Comparison of ENCODE assay signal across 18 cellular contexts in genomic region chr18:50377061-50377798, GRCh38. TPM values are rescaled to one million over a fixed set of nuclear protein-coding genes. Genes with fewer than 3 reads are reported as not detected.
DNase-seq lines count a peak whose midpoint lies in the region; ATAC-seq, FAIRE-seq and TF ChIP-seq lines count a peak whose summit lies in the region.
"Had no signal": no experiment of that assay in that cellular context is flagged by ENCODE, and none has a peak within 500 bp of the region (broad histone marks: within the 10 kb centered on the region; RNA-seq: fewer than 3 reads in every experiment).

No MANE protein-coding gene starts in this region.

- intact Hi-C loops in HepG2 (cut with micrococcal nuclease; ENCODE audit: unreplicated experiment), result no loop called here
- intact Hi-C loops in right lobe of liver (cut with DNase I), result no loop called here
- intact Hi-C loops in esophagus squamous epithelium (cut with DNase I), result no loop called here

- WGBS in HepG2 (ENCODE audit: low lambda C conversion rate), result 90% methylated on average over 5 of the region's 5 CpGs
- 84% methylated on average over 4 of the region's 5 CpGs for WGBS in right lobe of liver (ENCODE audit: insufficient coverage, low coverage, low lambda C conversion rate, missing lambda C conversion rate)
- 82 to 84% methylated on average over 5 of the region's 5 CpGs for WGBS in esophagus squamous epithelium, 2 donors

- peaks cover 0 to 8% of the 10 kb centered on the region in 2 experiments; a peak in 3 of 5 replicates for H3K36me3 ChIP-seq in HepG2 (replicated peaks in 1 of 2; ENCODE audit: control insufficient read depth in 1 of 2, insufficient read depth in 2 of 2, low read length in 2 of 2)
- H3K36me3 ChIP-seq in right lobe of liver, result no peaks in the 10 kb centered on the region
- H3K36me3 ChIP-seq in SU-DHL-6 (ENCODE audit: low read length), result peaks cover 23% of the 10 kb centered on the region
- H3K36me3 ChIP-seq in esophagus squamous epithelium, result no peaks in the 10 kb centered on the region
- H3K36me3 ChIP-seq: BE2C had no signal

- H3K4me2 ChIP-seq in HepG2 (ENCODE audit: low read depth, low read length) (no peak overlapping the region; the same call in 1 of the 2 replicates), SU-DHL-6 (ENCODE audit: low read depth, low read length, poor library complexity, severe bottlenecking) (peak overlapping the region; percentile 85)

- H3K4me3 ChIP-seq in HepG2 (replicated peaks in 1 of 3; ENCODE audit: insufficient read depth in 1 of 3, low read depth in 2 of 3, low read length in 3 of 3) (no peak overlapping the region), right lobe of liver (no peak overlapping the region), SU-DHL-6 (ENCODE audit: insufficient read depth, low read length, poor library complexity, severe bottlenecking) (no peak overlapping the region), fibroblast of villous mesenchyme (ENCODE audit: low read depth, low read length) (no peak overlapping the region), esophagus squamous epithelium (no peak overlapping the region)

- no peak for DNase-seq in HepG2 (ENCODE audit: low spot score)
- DNase-seq in right lobe of liver, result no peak
- peak; percentile 34 for DNase-seq in fibroblast of villous mesenchyme (ENCODE audit: low read depth)
- no peak for DNase-seq in type B pancreatic cell (ENCODE audit: extremely low spot score, unreplicated experiment)
- DNase-seq in esophagus squamous epithelium (lab: John Stamatoyannopoulos, UW), result no peak
- no peak for DNase-seq in germinal center (ENCODE audit: low spot score)
- DNase-seq: 8988T; BE2C; Caco-2; CD4-positive, CD25-positive, alpha-beta regulatory T cell; H7; KBM-7; MV-4-11; NCI-H1694 treated with DMSO at 0.1 percent for 48 hours; NCI-H226; NCI-H524 had no signal

- H3K27me3 ChIP-seq in HepG2 (ENCODE audit: control insufficient read depth in 1 of 2, insufficient read depth in 2 of 2, low read length in 2 of 2) (no peaks in the 10 kb centered on the region; a peak in 1 of 5 replicates), right lobe of liver (no peaks in the 10 kb centered on the region), SU-DHL-6 (ENCODE audit: low read length) (no peaks in the 10 kb centered on the region), esophagus squamous epithelium (no peaks in the 10 kb centered on the region)
- H3K27me3 ChIP-seq: BE2C had no signal

- no peaks in the 10 kb centered on the region for H3F3A ChIP-seq in SU-DHL-6 (ENCODE audit: insufficient read depth)

- in situ Hi-C loops in HepG2 (cut with HindIII; ENCODE audit: extremely low pct_ligation_motif_present, low pct_unique_long_range_greater_than_20kb), result no loop called here

- FAIRE-seq in HepG2 (lab: Jason Lieb, UNC), result no peak

- no peaks in the 10 kb centered on the region for H3K27me3 Mint-ChIP-seq in type B pancreatic cell
- H3K27me3 Mint-ChIP-seq: CD4-positive, CD25-positive, alpha-beta regulatory T cell had no signal

- CTCF ChIA-PET in HepG2 (lab: Yijun Ruan, JAX; ENCODE audit: low intra/inter-chr PET ratio, low total read pairs), result no interaction called here

- no peaks in the 10 kb centered on the region for H3K9me2 ChIP-seq in SU-DHL-6 (replicated peaks; ENCODE audit: insufficient read depth, low read length)

- no peak for TF ChIP-seq POLR2A in HepG2 (IDR thresholded peaks at IDR 0.05; ENCODE audit: insufficient read depth in 1 of 2, low read depth in 2 of 2, low read length in 2 of 2)
- TF ChIP-seq POLR2A in right lobe of liver (IDR thresholded peaks at IDR 0.05), result no peak
- no peak for TF ChIP-seq POLR2A in esophagus squamous epithelium (IDR thresholded peaks at IDR 0.05)

- H3K36me3 Mint-ChIP-seq in type B pancreatic cell, result peaks cover 1% of the 10 kb centered on the region
- H3K36me3 Mint-ChIP-seq: CD4-positive, CD25-positive, alpha-beta regulatory T cell had no signal

- H3K27ac Mint-ChIP-seq in type B pancreatic cell, result no peak overlapping the region
- H3K27ac Mint-ChIP-seq: CD4-positive, CD25-positive, alpha-beta regulatory T cell had no signal

- H2AFZ ChIP-seq in HepG2 (ENCODE audit: low read length) (no peak overlapping the region), SU-DHL-6 (ENCODE audit: low read depth, low read length, severe bottlenecking) (no peak overlapping the region)

- H3K9ac ChIP-seq in HepG2 (ENCODE audit: insufficient read depth, low read depth, low read length), result no peak overlapping the region
- H3K9ac ChIP-seq in SU-DHL-6 (ENCODE audit: low read length), result no peak overlapping the region

- H3K79me2 ChIP-seq in HepG2 (ENCODE audit: insufficient read depth, low read length), result peaks cover 10% of the 10 kb centered on the region
- peaks cover 16% of the 10 kb centered on the region for H3K79me2 ChIP-seq in SU-DHL-6 (ENCODE audit: insufficient read depth, low read length)

- no TSS peak for BruUV-seq in HepG2 (replicated peaks; lab: Mats Ljungman, UMichigan)

- no peak overlapping the region for H3K27ac ChIP-seq in HepG2 (ENCODE audit: extremely low read length, insufficient read depth, low read length)
- no peak overlapping the region for H3K27ac ChIP-seq in right lobe of liver
- H3K27ac ChIP-seq in SU-DHL-6 (ENCODE audit: low read depth, low read length), result no peak overlapping the region
- H3K27ac ChIP-seq in esophagus squamous epithelium, result no peak overlapping the region

- H3K4me1 ChIP-seq in HepG2 (ENCODE audit: insufficient read depth, low read length) (peaks cover 25% of the 10 kb centered on the region), right lobe of liver (peaks cover 0 to 12% (median 3%) of the 10 kb centered on the region in 4 donors), esophagus squamous epithelium (peaks cover 5 to 25% (median 9%) of the 10 kb centered on the region in 3 donors)
- H3K4me1 ChIP-seq: BE2C had no signal

- H3K9me3 ChIP-seq in HepG2 (ENCODE audit: low read length) (no peaks in the 10 kb centered on the region), right lobe of liver (no peaks in the 10 kb centered on the region), SU-DHL-6 (ENCODE audit: insufficient read depth, low read length) (no peaks in the 10 kb centered on the region), esophagus squamous epithelium (no peaks in the 10 kb centered on the region)
- H3K9me3 ChIP-seq: BE2C, Caco-2 had no signal

- H3K9me3 Mint-ChIP-seq in type B pancreatic cell, result no peaks in the 10 kb centered on the region

- H4K20me1 ChIP-seq in HepG2 (ENCODE audit: insufficient read depth, low read length) (no peaks in the 10 kb centered on the region), SU-DHL-6 (ENCODE audit: low read depth, low read length) (no peaks in the 10 kb centered on the region)

- H3K4me3 Mint-ChIP-seq in type B pancreatic cell, result peak overlapping the region; percentile 64
- H3K4me3 Mint-ChIP-seq: CD4-positive, CD25-positive, alpha-beta regulatory T cell had no signal

- TF ChIP-seq RAD21 in HepG2 (CRISPR knock-in tag; IDR thresholded peaks at IDR 0.05), result no peak

- peaks cover 7% of the 10 kb centered on the region for H3K4me1 Mint-ChIP-seq in type B pancreatic cell (ENCODE audit: unreplicated experiment)

- TF ChIP-seq EP300 in HepG2 (IDR thresholded peaks at IDR 0.05; ENCODE audit: low read depth in 2 of 2, low read length in 2 of 2), result no peak
- TF ChIP-seq EP300 in HepG2 (CRISPR knock-in tag; IDR thresholded peaks at IDR 0.05; ENCODE audit: borderline replicate concordance), result no peak

- ATAC-seq in HepG2 (no peak), right lobe of liver (no peak), GM21367 (IDR thresholded peaks at IDR 0.05; ENCODE audit: unreplicated experiment) (no peak)

- no peak for TF ChIP-seq CTCF in HepG2 (CRISPR knock-in tag; IDR thresholded peaks at IDR 0.05)
- no peak for TF ChIP-seq CTCF in right lobe of liver (IDR thresholded peaks at IDR 0.05)
- no peak for TF ChIP-seq CTCF in SU-DHL-6 (IDR thresholded peaks at IDR 0.05; ENCODE audit: insufficient read depth, low read length, poor library complexity, severe bottlenecking)
- no peak for TF ChIP-seq CTCF in fibroblast of villous mesenchyme (IDR thresholded peaks at IDR 0.05; ENCODE audit: insufficient read depth, low read depth, low read length)
- TF ChIP-seq CTCF in type B pancreatic cell (conservative IDR thresholded peaks at IDR 0.05), result no peak
- no peak for TF ChIP-seq CTCF in esophagus squamous epithelium (IDR thresholded peaks at IDR 0.05)

- POLR2A ChIA-PET in HepG2 (lab: Yijun Ruan, JAX), result no interaction called here

TF ChIP-seq in HepG2, 621 proteins besides CTCF, POLR2A, EP300 and RAD21:
- no peak for TF ChIP-seq KLF9 (CRISPR knock-in tag; IDR thresholded peaks at IDR 0.05; ENCODE audit: low read depth)
- 0 out of 2 replicates have a peak, but pooled peaks have one; percentile 1 for TF ChIP-seq CEBPB (IDR thresholded peaks at IDR 0.05; ENCODE audit: borderline replicate concordance, low read depth, low read length)

RNA-seq across cellular contexts. Expression of gene SKA1, which starts 2.4 kb away (rescaled TPM):
- total RNA-seq in HepG2 (2016; rRNA removed; fragmentation: Illumina TruSeq; extraction: Trizol), result 21.3 and 28.3 TPM in 2 replicates
- total RNA-seq in HepG2 (2016; cell fraction: cytosol; rRNA removed; fragmentation: Illumina TruSeq; extraction: Trizol; ENCODE audit: low read depth), result 6.7 and 10.0 TPM in 2 replicates
- 20.6 and 27.1 TPM in 2 replicates for total RNA-seq in HepG2 (2016; cell fraction: insoluble cytoplasmic fraction; rRNA removed; fragmentation: Illumina TruSeq; extraction: Trizol)
- total RNA-seq in HepG2 (2016; cell fraction: membrane; rRNA removed; fragmentation: Illumina TruSeq; extraction: Trizol), result 22.9 and 24.8 TPM in 2 replicates
- total RNA-seq in HepG2 (2016; cell fraction: nucleus; rRNA removed; fragmentation: Illumina TruSeq; extraction: Trizol), result 7.1 and 8.3 TPM in 2 replicates
- polyA plus RNA-seq in HepG2 (2011; rRNA removed), result 3.8 and 5.3 TPM in 2 replicates
- polyA plus RNA-seq in HepG2 (2011; cell fraction: cytosol; rRNA removed), result 2.9 and 3.6 TPM in 2 replicates
- polyA plus RNA-seq in HepG2 (2011; cell fraction: nucleus; rRNA removed), result 1.5 and 1.6 TPM in 2 replicates
- 2.5 and 3.5 TPM in 2 replicates for polyA plus RNA-seq in HepG2 (2012)
- 4.4 and 5.1 TPM in 2 replicates for polyA plus RNA-seq in HepG2 (2016; cell fraction: cytosol; fragmentation: Illumina TruSeq; extraction: Trizol; ENCODE audit: low read depth)
- polyA plus RNA-seq in HepG2 (2016; cell fraction: insoluble cytoplasmic fraction; fragmentation: Illumina TruSeq; extraction: Trizol; ENCODE audit: low read depth), result 23.2 and 23.5 TPM in 2 replicates
- polyA plus RNA-seq in HepG2 (2016; cell fraction: membrane; fragmentation: Illumina TruSeq; extraction: Trizol; ENCODE audit: low read depth), result 11.2 and 11.9 TPM in 2 replicates
- polyA plus RNA-seq in HepG2 (2016; cell fraction: nucleus; fragmentation: Illumina TruSeq; extraction: Trizol; ENCODE audit: insufficient read depth, low read depth), result 11.8 and 12.4 TPM in 2 replicates
- 2.7 and 11.2 TPM in 2 replicates for polyA minus RNA-seq in HepG2 (2011; rRNA and poly(A)+ RNA removed; ENCODE audit: low replicate concordance)
- polyA minus RNA-seq in HepG2 (2011; cell fraction: cytosol; rRNA and poly(A)+ RNA removed), result 4.8 and 5.6 TPM in 2 replicates
- 3.0 and 4.4 TPM in 2 replicates for polyA minus RNA-seq in HepG2 (2011; cell fraction: nucleus; rRNA and poly(A)+ RNA removed)
- total RNA-seq in right lobe of liver, result 1 to 10 TPM in 2 of 6 experiments, under 1 TPM in 3, not detected in 1; 0.15 to 1.5 (median 0.75) TPM
- 9.0 and 13.4 TPM in 2 replicates for total RNA-seq in fibroblast of villous mesenchyme
- total RNA-seq in type B pancreatic cell (ENCODE audit: low replicate concordance), result 5.7 and 14.0 TPM in 2 replicates
- 10 to 100 TPM in 1 of 4 donors, 1 to 10 TPM in 3; 1.5 to 11.2 (median 3.8) TPM for total RNA-seq in esophagus squamous epithelium
